In genomic region chr3:132038198-132038825, GRCh38 we compare ENCODE assay signal across 8 cellular contexts. TPM values are rescaled to one million over a fixed set of nuclear protein-coding genes. Genes with fewer than 3 reads are reported as not detected.
A peak's percentile ranks its signal among the peaks of the same experiment; 100 is the strongest.
DNase-seq lines count a peak whose midpoint lies in the region; ATAC-seq and TF ChIP-seq lines count a peak whose summit lies in the region.

No MANE protein-coding gene starts in this region.

- peak; percentile 67 for ATAC-seq in PC-3
- no peak for ATAC-seq in GM21360 (IDR thresholded peaks at IDR 0.05; ENCODE audit: unreplicated experiment)

- TF ChIP-seq CTCF in BE2C (IDR thresholded peaks at IDR 0.05; ENCODE audit: low read depth, low read length) (peak; percentile 80), HL-60 (IDR thresholded peaks at IDR 0.05; ENCODE audit: insufficient read depth, low read length) (peak; percentile 45), PC-3 (conservative IDR thresholded peaks at IDR 0.05; ENCODE audit: low read depth, low read length) (peak; percentile 75), fibroblast of villous mesenchyme (IDR thresholded peaks at IDR 0.05; ENCODE audit: insufficient read depth, low read depth, low read length) (peak; percentile 70)

- H3K9me3 ChIP-seq in BE2C (no peaks in the 10 kb centered on the region), PC-3 (ENCODE audit: low read length) (no peaks in the 10 kb centered on the region)

- H3K27ac ChIP-seq in HL-60 (replicated peaks), result no peak overlapping the region
- no peak overlapping the region for H3K27ac ChIP-seq in PC-3 (ENCODE audit: low read length)

- no peaks in the 10 kb centered on the region for H3K9me2 ChIP-seq in PC-3 (replicated peaks; ENCODE audit: low read length)

- POLR2A ChIA-PET in PC-3 (lab: Charles Lee; ENCODE audit: unreplicated experiment), result no interaction called here

- DNase-seq in BE2C (no peak), HL-60 (ENCODE audit: low read depth in 1 of 2, low spot score in 1 of 2) (no peak), PC-3 (peak; percentile 60), fibroblast of villous mesenchyme (ENCODE audit: low read depth) (peak; percentile 22), activated T-cell treated with anti-CD3 and anti-CD28 coated beads for 4 hours (no peak), retina (no peak)
- no peak for DNase-seq in activated CD4-positive, CD25-positive, alpha-beta regulatory T cell (lab: John Stamatoyannopoulos, UW)

- no peaks in the 10 kb centered on the region for H3F3A ChIP-seq in PC-3 (ENCODE audit: low read length, unreplicated experiment)

- H3K36me3 ChIP-seq in BE2C (no peaks in the 10 kb centered on the region), PC-3 (ENCODE audit: low read depth, low read length) (no peaks in the 10 kb centered on the region)

- H2AFZ ChIP-seq in PC-3 (ENCODE audit: low read length), result no peak overlapping the region

- CTCF ChIA-PET in PC-3 (lab: Charles Lee), result interaction anchor here (0.6 to 1.1 kb wide), 2 partner anchors 76 to 125 kb away, joined by 3 to 5 read pairs; no protein-coding TSS in a partner anchor

- no peak overlapping the region for H3K9ac ChIP-seq in PC-3 (ENCODE audit: low read length)

- H4K20me1 ChIP-seq in PC-3 (ENCODE audit: low read length), result no peaks in the 10 kb centered on the region

- intact Hi-C loops in PC-3 (cut with micrococcal nuclease), result loop anchor here (1.0 kb wide), 2 partner anchors 142 to 172 kb away; no protein-coding TSS in a partner anchor

- H3K4me2 ChIP-seq in PC-3 (ENCODE audit: low read length), result no peak overlapping the region

- H3K4me1 ChIP-seq in BE2C, result no peaks in the 10 kb centered on the region
- no peaks in the 10 kb centered on the region for H3K4me1 ChIP-seq in PC-3 (ENCODE audit: insufficient read depth, low read length)

- no peak overlapping the region for H3K4me3 ChIP-seq in BE2C (ENCODE audit: low read depth, low read length)
- H3K4me3 ChIP-seq in HL-60 (replicated peaks; ENCODE audit: insufficient read depth, low read length), result no peak overlapping the region
- no peak overlapping the region for H3K4me3 ChIP-seq in PC-3 (ENCODE audit: low read length)
- no peak overlapping the region for H3K4me3 ChIP-seq in fibroblast of villous mesenchyme (ENCODE audit: low read depth, low read length)

- H3K79me2 ChIP-seq in PC-3 (ENCODE audit: low read length), result no peaks in the 10 kb centered on the region

- BruUV-seq in PC-3 (replicated peaks; lab: Mats Ljungman, UMichigan), result no TSS peak

- H3K27me3 ChIP-seq in BE2C, result peaks cover 5% of the 10 kb centered on the region
- H3K27me3 ChIP-seq in HL-60 (ENCODE audit: insufficient read depth, poor library complexity, severe bottlenecking), result peaks cover 4% of the 10 kb centered on the region
- no peaks in the 10 kb centered on the region for H3K27me3 ChIP-seq in PC-3 (ENCODE audit: low read length)

RNA-seq across cellular contexts. Expression of gene CPNE4, which starts 3.5 kb away (rescaled TPM):
- 26.6 TPM for polyA plus RNA-seq in BE2C (2012; ENCODE audit: insufficient read depth, insufficient read length, low read depth)
- not detected in 2 replicates for total RNA-seq in PC-3 (2014; rRNA removed)
- total RNA-seq in fibroblast of villous mesenchyme, result not detected in 2 replicates

Comparison
In these comparisons a context has a peak if more than half of its experiments do, and no peak if none do; other contexts are left out.
1. DNase-seq: peak in PC-3 (single experiment) and fibroblast of villous mesenchyme (single experiment); none in BE2C (single experiment), HL-60 (0 of 2), activated T-cell treated with anti-CD3 and anti-CD28 coated beads for 4 hours (single experiment), activated CD4-positive, CD25-positive, alpha-beta regulatory T cell (0 of 4) and retina (single experiment).
2. Peak in every context shown above with its lines, with median percentiles within 50 percentile points of each other: CTCF ChIP-seq.